Comparison of ENCODE assay signal across 20 cellular contexts in genomic region chr5:174281855-174282254, GRCh38.
"Had no signal": no experiment of that assay in that cellular context is flagged by ENCODE, and none has a peak within 500 bp of the region (broad histone marks: within the 10 kb centered on the region; RNA-seq: fewer than 3 reads in every experiment).

No MANE protein-coding gene starts in this region.

- H3K27me3 Mint-ChIP-seq: activated naive CD8-positive, alpha-beta T cell treated with anti-CD3 and anti-CD28 coated beads, Interleukin-2, amount 50 U/mL, for 24 hours had no signal

- H3K9me3 Mint-ChIP-seq: activated CD4-positive, alpha-beta memory T cell treated with anti-CD3 and anti-CD28 coated beads for 36 hours; activated naive CD8-positive, alpha-beta T cell treated with anti-CD3 and anti-CD28 coated beads, Interleukin-2, amount 50 U/mL, for 24 hours; dendritic cell treated with granulocyte-macrophage colony-stimulating factor and Interleukin-4, amounts not matched to agents 40 ng/mL and 50 ng/mL, for 4 days had no signal

- H3K36me3 Mint-ChIP-seq: activated CD4-positive, alpha-beta memory T cell treated with anti-CD3 and anti-CD28 coated beads for 36 hours; naive B cell had no signal

- H3K4me3 ChIP-seq: body of pancreas, left lung, lung, upper lobe of right lung had no signal

- H3K4me1 Mint-ChIP-seq: activated naive CD8-positive, alpha-beta T cell treated with anti-CD3 and anti-CD28 coated beads, Interleukin-2, amount 50 U/mL, for 24 hours; naive B cell had no signal

- H3K36me3 ChIP-seq: left lung, upper lobe of right lung had no signal

- ATAC-seq: activated naive CD8-positive, alpha-beta T cell treated with anti-CD3 and anti-CD28 coated beads, Interleukin-2, amount 50 U/mL, for 24 hours; body of pancreas; left lung; right cardiac atrium; upper lobe of right lung had no signal

- H2AFZ ChIP-seq: parathyroid adenoma had no signal

- H3K9me3 ChIP-seq: body of pancreas, left lung, upper lobe of right lung had no signal

- H3K27ac Mint-ChIP-seq: activated CD4-positive, alpha-beta memory T cell treated with anti-CD3 and anti-CD28 coated beads for 36 hours; activated naive CD8-positive, alpha-beta T cell treated with anti-CD3 and anti-CD28 coated beads, Interleukin-2, amount 50 U/mL, for 24 hours; dendritic cell treated with granulocyte-macrophage colony-stimulating factor and Interleukin-4, amounts not matched to agents 40 ng/mL and 50 ng/mL, for 4 days; naive B cell had no signal

- H3K9ac ChIP-seq: parathyroid adenoma had no signal

- DNase-seq: activated CD4-positive, alpha-beta memory T cell treated with anti-CD3 and anti-CD28 coated beads for 36 hours; activated CD4-positive, alpha-beta T cell treated with anti-CD3 and anti-CD28 coated beads for 48 hours; activated gamma-delta T cell; activated naive CD4-positive, alpha-beta T cell treated with anti-CD3 and anti-CD28 coated beads, Interleukin-2, amount 50 U/mL, for 16 hours; activated naive CD8-positive, alpha-beta T cell treated with anti-CD3 and anti-CD28 coated beads, Interleukin-2, amount 50 U/mL, for 24 hours; anterior cingulate cortex; body of pancreas; effector CD8-positive, alpha-beta T cell; erythroblast; foreskin melanocyte; left lung; naive B cell; nucleus accumbens; right cardiac atrium; stimulated activated CD4-positive, alpha-beta T cell treated with anti-CD3 and anti-CD28 coated beads, Interleukin-4, amount 100 ng/mL, for 24 hours; stimulated activated naive CD4-positive, alpha-beta T cell treated with Interleukin-2 at 50 U/mL for 16 hours; upper lobe of right lung had no signal

- H3K79me2 ChIP-seq: parathyroid adenoma had no signal

- H3K27ac ChIP-seq: body of pancreas, left lung, parathyroid adenoma, upper lobe of right lung had no signal

- H3K4me3 Mint-ChIP-seq: activated CD4-positive, alpha-beta memory T cell treated with anti-CD3 and anti-CD28 coated beads for 36 hours; activated naive CD8-positive, alpha-beta T cell treated with anti-CD3 and anti-CD28 coated beads, Interleukin-2, amount 50 U/mL, for 24 hours; dendritic cell treated with granulocyte-macrophage colony-stimulating factor and Interleukin-4, amounts not matched to agents 40 ng/mL and 50 ng/mL, for 4 days; naive B cell had no signal

- H3K27me3 ChIP-seq: body of pancreas had no signal

- H3K4me1 ChIP-seq: body of pancreas, left lung, parathyroid adenoma, upper lobe of right lung had no signal
